Comparison of ENCODE assay signal across 9 cellular contexts in the genomic region with DNA sequence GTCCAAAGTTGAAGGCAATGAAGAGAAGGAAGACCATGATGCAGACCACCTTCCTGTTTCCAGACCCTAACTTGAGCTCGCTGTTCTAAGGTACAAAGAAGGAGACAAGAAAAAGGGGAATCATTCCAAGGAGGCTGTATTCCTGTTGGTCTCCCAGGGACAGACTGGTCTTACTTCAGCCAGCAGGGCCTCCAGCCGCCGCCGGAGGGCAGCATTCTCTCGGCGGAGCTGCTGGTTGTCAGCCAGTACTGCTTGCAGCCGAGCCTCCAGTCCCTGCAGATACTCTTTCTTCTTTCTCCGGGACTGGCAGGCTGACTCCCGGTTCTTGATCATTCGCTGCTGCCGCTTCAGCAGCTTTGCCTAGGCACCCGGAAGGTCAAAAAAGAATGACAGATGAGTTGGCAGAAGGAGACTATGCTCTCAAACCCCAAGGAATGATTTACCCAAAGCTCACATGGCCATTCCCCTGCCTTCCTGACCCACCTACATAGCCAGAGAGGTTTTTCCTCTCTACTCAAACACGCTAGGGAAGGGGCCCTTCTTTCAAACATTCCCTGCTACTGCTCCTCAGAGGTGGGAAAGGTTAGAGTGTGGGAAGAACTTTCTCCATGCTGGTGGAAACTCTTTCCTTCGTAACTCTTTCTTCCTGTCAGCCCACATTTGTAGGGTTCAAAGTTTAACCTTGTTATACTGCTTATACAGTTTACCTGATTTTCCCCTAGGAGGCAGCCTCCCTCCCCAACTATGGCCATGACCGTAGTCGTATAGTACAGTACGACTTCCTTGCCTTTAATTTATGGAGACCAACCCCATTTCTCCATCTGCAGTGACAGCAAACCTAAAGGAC. TPM values are rescaled to one million over a fixed set of nuclear protein-coding genes. Genes with fewer than 3 reads are reported as not detected.
A peak's percentile ranks its signal among the peaks of the same experiment; 100 is the strongest.
DNase-seq lines count a peak whose midpoint lies in the region; ATAC-seq and TF ChIP-seq lines count a peak whose summit lies in the region.
"Had no signal": no experiment of that assay in that cellular context is flagged by ENCODE, and none has a peak within 500 bp of the region (broad histone marks: within the 10 kb centered on the region; RNA-seq: fewer than 3 reads in every experiment).

No MANE protein-coding gene starts in this region.

- H3K27me3 ChIP-seq in fibroblast of lung (ENCODE audit: control insufficient read depth, insufficient read depth, low read length) = no peaks in the 10 kb centered on the region

- no peak overlapping the region for H3K4me3 ChIP-seq in LNCaP clone FGC (ENCODE audit: low read depth, low read length)
- no peak overlapping the region for H3K4me3 ChIP-seq in fibroblast of lung (replicated peaks in 1 of 4; ENCODE audit: control extremely low read depth in 1 of 4, insufficient read depth in 1 of 4, low read depth in 3 of 4, low read length in 4 of 4)

- H3K36me3 ChIP-seq in fibroblast of lung (ENCODE audit: control insufficient read depth, insufficient read depth, low read length) = peaks cover 20% of the 10 kb centered on the region

- H3K36me3 Mint-ChIP-seq in activated T-helper 2 cell treated with anti-CD3 and anti-CD28 coated beads, Interferon-gamma antibody, Interleukin-2, Interleukin-4, amounts not matched to agents 10 μg/mL and 5 μg/mL and 100 μg/mL, durations not matched to agents 14 hours and 24 hours and 36 hours (ENCODE audit: low read depth) = peaks cover 76% of the 10 kb centered on the region
- H3K36me3 Mint-ChIP-seq in natural killer cell treated with Interleukin-12 subunit alpha and Interleukin-12 subunit beta and Interleukin-15 and Interleukin-18, amount 100 ng/mL, for 72 hours = peaks cover 14% of the 10 kb centered on the region
- peaks cover 53 to 65% of the 10 kb centered on the region in 2 donors for H3K36me3 Mint-ChIP-seq in stimulated activated naive B cell treated with anti-CD40 and anti-IgM and Interleukin-4, amounts not matched to agents 10 μg/mL and 1 μg/mL and 100 μg/mL, for 72 hours

- no peak overlapping the region for H3K4me3 Mint-ChIP-seq in activated T-helper 2 cell treated with anti-CD3 and anti-CD28 coated beads, Interferon-gamma antibody, Interleukin-2, Interleukin-4, amounts not matched to agents 10 μg/mL and 5 μg/mL and 100 μg/mL, durations not matched to agents 14 hours and 24 hours and 36 hours (ENCODE audit: low read depth)
- H3K4me3 Mint-ChIP-seq in natural killer cell treated with Interleukin-12 subunit alpha and Interleukin-12 subunit beta and Interleukin-15 and Interleukin-18, amount 100 ng/mL, for 72 hours = no peak overlapping the region
- H3K4me3 Mint-ChIP-seq in stimulated activated naive B cell treated with anti-CD40 and anti-IgM and Interleukin-4, amounts not matched to agents 10 μg/mL and 1 μg/mL and 100 μg/mL, for 72 hours = no peak overlapping the region
- H3K4me3 Mint-ChIP-seq: activated naive CD4-positive, alpha-beta T cell treated with anti-CD3 and anti-CD28 coated beads, Interleukin-2, amount 50 U/mL, for 24 hours had no signal

- no peak overlapping the region for H3K27ac ChIP-seq in fibroblast of lung (ENCODE audit: insufficient read depth, low read length)

- peak; percentile 92 for DNase-seq in DMS53 (lab: John Stamatoyannopoulos, UW)
- peak; percentile 44 for DNase-seq in LNCaP clone FGC (ENCODE audit: low read depth)
- DNase-seq in SHP77 (lab: John Stamatoyannopoulos, UW) = peak; percentile 59 to 65
- peak; percentile 62 for DNase-seq in activated T-helper 2 cell treated with anti-CD3 and anti-CD28 coated beads, Interferon-gamma antibody, Interleukin-2, Interleukin-4, amounts not matched to agents 10 μg/mL and 5 μg/mL and 100 μg/mL, durations not matched to agents 14 hours and 24 hours and 36 hours (ENCODE audit: low spot score)
- peak; percentile 74 to 88 for DNase-seq in fibroblast of lung (ENCODE audit: low read depth in 2 of 2)
- peak; percentile 80 for DNase-seq in natural killer cell treated with Interleukin-12 subunit alpha and Interleukin-12 subunit beta and Interleukin-15 and Interleukin-18, amount 100 ng/mL, for 72 hours (ENCODE audit: low spot score)
- peak; percentile 51 for DNase-seq in stimulated activated naive B cell treated with anti-CD40 and anti-IgM and Interleukin-4, amounts not matched to agents 10 μg/mL and 1 μg/mL and 100 μg/mL, for 72 hours

- no peak overlapping the region for H2AFZ ChIP-seq in fibroblast of lung (ENCODE audit: low read length)

- H3K9me3 ChIP-seq in fibroblast of lung (ENCODE audit: control insufficient read depth, insufficient read depth, low read depth, low read length) = no peaks in the 10 kb centered on the region

- no peak overlapping the region for H3K9ac ChIP-seq in fibroblast of lung (ENCODE audit: insufficient read depth, low read length)

- ATAC-seq in natural killer cell treated with Interleukin-12 subunit alpha and Interleukin-12 subunit beta and Interleukin-15 and Interleukin-18, amount 100 ng/mL, for 72 hours = peak; percentile 73 to 82
- peak; percentile 93 to 95 for ATAC-seq in stimulated activated naive B cell treated with anti-CD40 and anti-IgM and Interleukin-4, amounts not matched to agents 10 μg/mL and 1 μg/mL and 100 μg/mL, for 72 hours (replicated peaks)
- no peak for ATAC-seq in HG02938 (IDR thresholded peaks at IDR 0.05; ENCODE audit: unreplicated experiment)

- peaks cover 6% of the 10 kb centered on the region for H3K4me1 Mint-ChIP-seq in activated T-helper 2 cell treated with anti-CD3 and anti-CD28 coated beads, Interferon-gamma antibody, Interleukin-2, Interleukin-4, amounts not matched to agents 10 μg/mL and 5 μg/mL and 100 μg/mL, durations not matched to agents 14 hours and 24 hours and 36 hours (ENCODE audit: low read depth)
- H3K4me1 Mint-ChIP-seq in natural killer cell treated with Interleukin-12 subunit alpha and Interleukin-12 subunit beta and Interleukin-15 and Interleukin-18, amount 100 ng/mL, for 72 hours (ENCODE audit: low read depth in 2 of 2) = peaks cover under 1 to 17% of the 10 kb centered on the region in 2 donors
- H3K4me1 Mint-ChIP-seq in stimulated activated naive B cell treated with anti-CD40 and anti-IgM and Interleukin-4, amounts not matched to agents 10 μg/mL and 1 μg/mL and 100 μg/mL, for 72 hours = peaks cover 16 to 27% of the 10 kb centered on the region in 2 donors

- H3K27ac Mint-ChIP-seq in activated T-helper 2 cell treated with anti-CD3 and anti-CD28 coated beads, Interferon-gamma antibody, Interleukin-2, Interleukin-4, amounts not matched to agents 10 μg/mL and 5 μg/mL and 100 μg/mL, durations not matched to agents 14 hours and 24 hours and 36 hours = no peak overlapping the region
- H3K27ac Mint-ChIP-seq in natural killer cell treated with Interleukin-12 subunit alpha and Interleukin-12 subunit beta and Interleukin-15 and Interleukin-18, amount 100 ng/mL, for 72 hours = no peak overlapping the region
- H3K27ac Mint-ChIP-seq in stimulated activated naive B cell treated with anti-CD40 and anti-IgM and Interleukin-4, amounts not matched to agents 10 μg/mL and 1 μg/mL and 100 μg/mL, for 72 hours = no peak overlapping the region
- H3K27ac Mint-ChIP-seq: activated naive CD4-positive, alpha-beta T cell treated with anti-CD3 and anti-CD28 coated beads, Interleukin-2, amount 50 U/mL, for 24 hours had no signal

- H3K9me3 Mint-ChIP-seq in activated T-helper 2 cell treated with anti-CD3 and anti-CD28 coated beads, Interferon-gamma antibody, Interleukin-2, Interleukin-4, amounts not matched to agents 10 μg/mL and 5 μg/mL and 100 μg/mL, durations not matched to agents 14 hours and 24 hours and 36 hours = no peaks in the 10 kb centered on the region
- no peaks in the 10 kb centered on the region for H3K9me3 Mint-ChIP-seq in natural killer cell treated with Interleukin-12 subunit alpha and Interleukin-12 subunit beta and Interleukin-15 and Interleukin-18, amount 100 ng/mL, for 72 hours
- no peaks in the 10 kb centered on the region for H3K9me3 Mint-ChIP-seq in stimulated activated naive B cell treated with anti-CD40 and anti-IgM and Interleukin-4, amounts not matched to agents 10 μg/mL and 1 μg/mL and 100 μg/mL, for 72 hours
- H3K9me3 Mint-ChIP-seq: activated naive CD4-positive, alpha-beta T cell treated with anti-CD3 and anti-CD28 coated beads, Interleukin-2, amount 50 U/mL, for 24 hours had no signal

- H3K4me1 ChIP-seq in fibroblast of lung (ENCODE audit: control insufficient read depth, extremely low read depth, insufficient read depth, low read length) = peaks cover 15% of the 10 kb centered on the region

- TF ChIP-seq CTCF in LNCaP clone FGC (IDR thresholded peaks at IDR 0.05; ENCODE audit: control insufficient read depth, extremely low read depth, insufficient read depth) (peak; percentile 91), fibroblast of lung (conservative IDR thresholded peaks at IDR 0.05 in 1 of 2, IDR thresholded peaks at IDR 0.05 in 1 of 2; ENCODE audit: low read depth in 1 of 2, low read length in 2 of 2) (peak; percentile 85 to 98)

- no peaks in the 10 kb centered on the region for H3K27me3 Mint-ChIP-seq in activated T-helper 2 cell treated with anti-CD3 and anti-CD28 coated beads, Interferon-gamma antibody, Interleukin-2, Interleukin-4, amounts not matched to agents 10 μg/mL and 5 μg/mL and 100 μg/mL, durations not matched to agents 14 hours and 24 hours and 36 hours (ENCODE audit: low read depth)
- no peaks in the 10 kb centered on the region for H3K27me3 Mint-ChIP-seq in natural killer cell treated with Interleukin-12 subunit alpha and Interleukin-12 subunit beta and Interleukin-15 and Interleukin-18, amount 100 ng/mL, for 72 hours
- H3K27me3 Mint-ChIP-seq in stimulated activated naive B cell treated with anti-CD40 and anti-IgM and Interleukin-4, amounts not matched to agents 10 μg/mL and 1 μg/mL and 100 μg/mL, for 72 hours = no peaks in the 10 kb centered on the region
- H3K27me3 Mint-ChIP-seq: activated naive CD4-positive, alpha-beta T cell treated with anti-CD3 and anti-CD28 coated beads, Interleukin-2, amount 50 U/mL, for 24 hours had no signal

- H3K79me2 ChIP-seq in fibroblast of lung (ENCODE audit: control insufficient read depth, insufficient read depth, low read length) = no peaks in the 10 kb centered on the region

- intact Hi-C loops in activated T-helper 2 cell treated with anti-CD3 and anti-CD28 coated beads, Interferon-gamma antibody, Interleukin-2, Interleukin-4, amounts not matched to agents 10 μg/mL and 5 μg/mL and 100 μg/mL, durations not matched to agents 14 hours and 24 hours and 36 hours (cut with micrococcal nuclease) = loop anchor here (5.0 kb wide), 1 partner anchor 33 kb away; a partner anchor contains a TSS

- no peaks in the 10 kb centered on the region for H4K20me1 ChIP-seq in fibroblast of lung (ENCODE audit: control insufficient read depth, extremely low read depth, insufficient read depth, low read length)

- H3K4me2 ChIP-seq in fibroblast of lung (ENCODE audit: extremely low read depth, insufficient read depth, low read length) = no peak overlapping the region

RNA-seq across cellular contexts. Expression of a gene that starts 9.0 kb away (rescaled TPM):
- total RNA-seq in activated T-helper 2 cell treated with anti-CD3 and anti-CD28 coated beads, Interferon-gamma antibody, Interleukin-2, Interleukin-4, amounts not matched to agents 10 μg/mL and 5 μg/mL and 100 μg/mL, durations not matched to agents 14 hours and 24 hours and 36 hours = 86.9 and 91.2 TPM in 2 replicates
- total RNA-seq in fibroblast of lung = 8.0 and 15.7 TPM in 2 replicates
- 35.5 and 36.2 TPM in 2 replicates for polyA plus RNA-seq in fibroblast of lung
- polyA plus RNA-seq in fibroblast of lung (2012) = 48.2 and 63.6 TPM in 2 replicates
- polyA minus RNA-seq in fibroblast of lung (ENCODE audit: low replicate concordance) = 113 and 115 TPM in 2 replicates
- total RNA-seq in natural killer cell treated with Interleukin-12 subunit alpha and Interleukin-12 subunit beta and Interleukin-15 and Interleukin-18, amount 100 ng/mL, for 72 hours = 100 to 1,000 TPM; 125 to 132 TPM

RNA-seq across cellular contexts. Expression of a gene that starts 9.9 kb away (rescaled TPM):
- total RNA-seq in activated T-helper 2 cell treated with anti-CD3 and anti-CD28 coated beads, Interferon-gamma antibody, Interleukin-2, Interleukin-4, amounts not matched to agents 10 μg/mL and 5 μg/mL and 100 μg/mL, durations not matched to agents 14 hours and 24 hours and 36 hours = 4.3 and 5.0 TPM in 2 replicates
- total RNA-seq in fibroblast of lung = 63.9 and 113 TPM in 2 replicates
- 8.1 and 13.0 TPM in 2 replicates for polyA plus RNA-seq in fibroblast of lung
- 32.3 and 46.1 TPM in 2 replicates for polyA plus RNA-seq in fibroblast of lung (2012)
- polyA minus RNA-seq in fibroblast of lung (ENCODE audit: low replicate concordance) = 82.4 and 99.8 TPM in 2 replicates
- 1 to 10 TPM; 3.8 to 6.7 TPM for total RNA-seq in natural killer cell treated with Interleukin-12 subunit alpha and Interleukin-12 subunit beta and Interleukin-15 and Interleukin-18, amount 100 ng/mL, for 72 hours

RNA-seq across cellular contexts. Expression of a gene that starts 11.1 kb away (rescaled TPM):
- total RNA-seq in activated T-helper 2 cell treated with anti-CD3 and anti-CD28 coated beads, Interferon-gamma antibody, Interleukin-2, Interleukin-4, amounts not matched to agents 10 μg/mL and 5 μg/mL and 100 μg/mL, durations not matched to agents 14 hours and 24 hours and 36 hours = 5.0 and 5.8 TPM in 2 replicates
- 7.4 and 7.6 TPM in 2 replicates for total RNA-seq in fibroblast of lung
- 2.4 and 3.5 TPM in 2 replicates for polyA plus RNA-seq in fibroblast of lung
- 4.4 and 4.9 TPM in 2 replicates for polyA plus RNA-seq in fibroblast of lung (2012)
- 1.9 and 2.9 TPM in 2 replicates for polyA minus RNA-seq in fibroblast of lung (ENCODE audit: low replicate concordance)
- 1 to 10 TPM; 5.5 to 6.0 TPM for total RNA-seq in natural killer cell treated with Interleukin-12 subunit alpha and Interleukin-12 subunit beta and Interleukin-15 and Interleukin-18, amount 100 ng/mL, for 72 hours

RNA-seq across cellular contexts. Expression of a gene that starts 32.7 kb away (rescaled TPM):
- 0.27 TPM in 1 of 2 replicates, not detected in the other for total RNA-seq in activated T-helper 2 cell treated with anti-CD3 and anti-CD28 coated beads, Interferon-gamma antibody, Interleukin-2, Interleukin-4, amounts not matched to agents 10 μg/mL and 5 μg/mL and 100 μg/mL, durations not matched to agents 14 hours and 24 hours and 36 hours
- 0.26 and 0.33 TPM in 2 replicates for total RNA-seq in fibroblast of lung
- 0.61 and 0.73 TPM in 2 replicates for polyA plus RNA-seq in fibroblast of lung
- 4.6 and 4.7 TPM in 2 replicates for polyA plus RNA-seq in fibroblast of lung (2012)
- polyA minus RNA-seq in fibroblast of lung (ENCODE audit: low replicate concordance) = 3.1 and 3.2 TPM in 2 replicates
- under 1 TPM; 0.17 to 0.33 TPM for total RNA-seq in natural killer cell treated with Interleukin-12 subunit alpha and Interleukin-12 subunit beta and Interleukin-15 and Interleukin-18, amount 100 ng/mL, for 72 hours

RNA-seq across cellular contexts. Expression of a gene that starts 34.9 kb away (rescaled TPM):
- total RNA-seq in activated T-helper 2 cell treated with anti-CD3 and anti-CD28 coated beads, Interferon-gamma antibody, Interleukin-2, Interleukin-4, amounts not matched to agents 10 μg/mL and 5 μg/mL and 100 μg/mL, durations not matched to agents 14 hours and 24 hours and 36 hours = 11.5 and 12.7 TPM in 2 replicates
- total RNA-seq in fibroblast of lung = 15.9 and 37.3 TPM in 2 replicates
- 13.7 and 21.6 TPM in 2 replicates for polyA plus RNA-seq in fibroblast of lung
- 10.6 and 11.5 TPM in 2 replicates for polyA plus RNA-seq in fibroblast of lung (2012)
- 9.9 and 16.8 TPM in 2 replicates for polyA minus RNA-seq in fibroblast of lung (ENCODE audit: low replicate concordance)
- total RNA-seq in natural killer cell treated with Interleukin-12 subunit alpha and Interleukin-12 subunit beta and Interleukin-15 and Interleukin-18, amount 100 ng/mL, for 72 hours = 10 to 100 TPM; 10.8 to 32.3 TPM
